ENCODE assay signal across 17 cellular contexts in the genomic region with DNA sequence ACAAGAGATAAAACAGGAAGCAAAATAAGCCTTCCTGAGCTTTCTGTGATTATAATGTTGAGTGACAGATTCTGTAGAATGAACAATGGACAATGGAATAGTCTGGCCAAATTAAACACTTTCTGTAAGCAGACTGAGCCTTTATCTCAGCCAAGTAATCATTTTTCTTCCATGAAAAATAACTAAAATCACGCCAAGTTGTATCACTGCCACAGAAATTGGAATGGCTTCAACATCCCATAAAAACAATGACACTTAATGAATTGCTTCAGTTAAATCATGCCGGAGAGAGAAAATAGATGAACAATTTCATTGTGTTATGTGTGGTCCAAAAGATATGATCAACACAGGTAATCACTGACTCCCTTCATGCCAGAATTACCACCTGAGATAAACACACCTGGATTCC.
A peak's percentile ranks its signal among the peaks of the same experiment; 100 is the strongest.
DNase-seq lines count a peak whose midpoint lies in the region; ATAC-seq, FAIRE-seq and TF ChIP-seq lines count a peak whose summit lies in the region.
"Had no signal": no experiment of that assay in that cellular context is flagged by ENCODE, and none has a peak within 500 bp of the region (broad histone marks: within the 10 kb centered on the region; RNA-seq: fewer than 3 reads in every experiment).

No MANE protein-coding gene starts in this region.

- CTCF ChIA-PET in T-cell (lab: Charles Lee) = interaction anchor here (0.6 to 0.9 kb wide), 2 partner anchors 9 to 209 kb away, joined by 3 read pairs; no protein-coding TSS in a partner anchor

- no peaks in the 10 kb centered on the region for H3K36me3 Mint-ChIP-seq in T-cell
- H3K36me3 Mint-ChIP-seq: CD14-positive monocyte, IgD-negative memory B cell had no signal

- peak; percentile 89 for FAIRE-seq in endometrium (lab: Jason Lieb, UNC)

- no peak for TF ChIP-seq RAD21 in Ishikawa (IDR thresholded peaks at IDR 0.05; ENCODE audit: low read depth)

- no peak overlapping the region for H3K27ac Mint-ChIP-seq in T-cell
- H3K27ac Mint-ChIP-seq: CD14-positive monocyte, IgD-negative memory B cell had no signal

- peaks cover 9 to 20% (median 12%) of the 10 kb centered on the region in 3 donors for H3K4me1 Mint-ChIP-seq in T-cell
- H3K4me1 Mint-ChIP-seq: CD14-positive monocyte, IgD-negative memory B cell had no signal

- ATAC-seq in T-cell (replicated peaks in 1 of 4) = no peak
- ATAC-seq in stimulated activated naive CD8-positive, alpha-beta T cell treated with anti-CD3 and anti-CD28 coated beads, Interleukin-15, Interleukin-2, amounts not matched to agents 100 U/mL and 50 U/mL, for 24 hours = no peak
- ATAC-seq: HCT116 had no signal

- TF ChIP-seq EP300 in Ishikawa (IDR thresholded peaks at IDR 0.05; ENCODE audit: borderline replicate concordance) = no peak

- DNase-seq in A172 (ENCODE audit: low spot score) (peak; percentile 7), left kidney (ENCODE audit: low read depth, low spot score) (peak; percentile 48), DMS53 (lab: John Stamatoyannopoulos, UW) (no peak), DMS153 (lab: John Stamatoyannopoulos, UW) (no peak), T-cell (no peak)
- no peak for DNase-seq in stimulated activated naive CD8-positive, alpha-beta T cell treated with anti-CD3 and anti-CD28 coated beads, Interleukin-15, Interleukin-2, amounts not matched to agents 100 U/mL and 50 U/mL, for 24 hours
- DNase-seq: activated naive CD4-positive, alpha-beta T cell; amygdala; kidney glomerular epithelial cell; NCI-H187 treated with DMSO at 0.1 percent for 48 hours; T-helper 1 cell; WERI-Rb-1 had no signal

- H3K27me3 Mint-ChIP-seq in T-cell = peaks cover 5 to 7% of the 10 kb centered on the region in 2 donors

- H3K9me3 Mint-ChIP-seq in T-cell = no peaks in the 10 kb centered on the region
- H3K9me3 Mint-ChIP-seq: IgD-negative memory B cell had no signal

- POLR2A ChIA-PET in T-cell (lab: Charles Lee) = interaction anchor here in 1 of 2 donors (0.6 kb wide), 1 partner anchor 65 kb away, joined by 3 read pairs; no protein-coding TSS in a partner anchor

- no peak overlapping the region for H3K4me3 Mint-ChIP-seq in T-cell
- H3K4me3 Mint-ChIP-seq: IgD-negative memory B cell had no signal

TF ChIP-seq in Ishikawa, 13 proteins besides CTCF, POLR2A, EP300 and RAD21:
- TF ChIP-seq CEBPB (IDR thresholded peaks at IDR 0.05) = no peak
- TF ChIP-seq ZBTB7A (IDR thresholded peaks at IDR 0.05; ENCODE audit: low read depth) = no peak
- TF ChIP-seq, protein P1, sequence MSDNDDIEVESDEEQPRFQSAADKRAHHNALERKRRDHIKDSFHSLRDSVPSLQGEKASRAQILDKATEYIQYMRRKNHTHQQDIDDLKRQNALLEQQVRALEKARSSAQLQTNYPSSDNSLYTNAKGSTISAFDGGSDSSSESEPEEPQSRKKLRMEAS (IDR thresholded peaks at IDR 0.05) = no peak
- TF ChIP-seq NFIC (IDR thresholded peaks at IDR 0.05) = 0 out of 2 replicates have a peak, but pooled peaks have one; percentile 7

Comparison
In these comparisons a context has a peak if more than half of its experiments do, and no peak if none do; other contexts are left out.
1. DNase-seq: peak in A172 (single experiment) and left kidney (single experiment); none in DMS53 (single experiment), DMS153 (single experiment), T-cell (0 of 34) and stimulated activated naive CD8-positive, alpha-beta T cell treated with anti-CD3 and anti-CD28 coated beads, Interleukin-15, Interleukin-2, amounts not matched to agents 100 U/mL and 50 U/mL, for 24 hours (single experiment).